In genomic region chr5:74017786-74018211, GRCh38 we compare ENCODE assay signal across 1 cellular context.
TF ChIP-seq lines count a peak whose summit lies in the region.

No MANE protein-coding gene starts in this region.

TF ChIP-seq in WTC11, 78 proteins besides CTCF, POLR2A, EP300 and RAD21 (continued from another document):
- TF ChIP-seq ATF6 (CRISPR knock-in tag; IDR thresholded peaks at IDR 0.05) (no peak), IRF2 (CRISPR knock-in tag; IDR thresholded peaks at IDR 0.05; ENCODE audit: borderline replicate concordance, low read depth) (no peak), NFATC4 (CRISPR knock-in tag; IDR thresholded peaks at IDR 0.05) (no peak), ZNF423 (CRISPR knock-in tag; IDR thresholded peaks at IDR 0.05) (no peak), TEAD4 (CRISPR knock-in tag; IDR thresholded peaks at IDR 0.05) (no peak), ZBTB43 (CRISPR knock-in tag; IDR thresholded peaks at IDR 0.05) (no peak)
- TF ChIP-seq, protein P1, sequence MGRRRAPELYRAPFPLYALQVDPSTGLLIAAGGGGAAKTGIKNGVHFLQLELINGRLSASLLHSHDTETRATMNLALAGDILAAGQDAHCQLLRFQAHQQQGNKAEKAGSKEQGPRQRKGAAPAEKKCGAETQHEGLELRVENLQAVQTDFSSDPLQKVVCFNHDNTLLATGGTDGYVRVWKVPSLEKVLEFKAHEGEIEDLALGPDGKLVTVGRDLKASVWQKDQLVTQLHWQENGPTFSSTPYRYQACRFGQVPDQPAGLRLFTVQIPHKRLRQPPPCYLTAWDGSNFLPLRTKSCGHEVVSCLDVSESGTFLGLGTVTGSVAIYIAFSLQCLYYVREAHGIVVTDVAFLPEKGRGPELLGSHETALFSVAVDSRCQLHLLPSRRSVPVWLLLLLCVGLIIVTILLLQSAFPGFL (CRISPR knock-in tag; IDR thresholded peaks at IDR 0.05; ENCODE audit: borderline replicate concordance) = no peak
- TF ChIP-seq, protein P2, sequence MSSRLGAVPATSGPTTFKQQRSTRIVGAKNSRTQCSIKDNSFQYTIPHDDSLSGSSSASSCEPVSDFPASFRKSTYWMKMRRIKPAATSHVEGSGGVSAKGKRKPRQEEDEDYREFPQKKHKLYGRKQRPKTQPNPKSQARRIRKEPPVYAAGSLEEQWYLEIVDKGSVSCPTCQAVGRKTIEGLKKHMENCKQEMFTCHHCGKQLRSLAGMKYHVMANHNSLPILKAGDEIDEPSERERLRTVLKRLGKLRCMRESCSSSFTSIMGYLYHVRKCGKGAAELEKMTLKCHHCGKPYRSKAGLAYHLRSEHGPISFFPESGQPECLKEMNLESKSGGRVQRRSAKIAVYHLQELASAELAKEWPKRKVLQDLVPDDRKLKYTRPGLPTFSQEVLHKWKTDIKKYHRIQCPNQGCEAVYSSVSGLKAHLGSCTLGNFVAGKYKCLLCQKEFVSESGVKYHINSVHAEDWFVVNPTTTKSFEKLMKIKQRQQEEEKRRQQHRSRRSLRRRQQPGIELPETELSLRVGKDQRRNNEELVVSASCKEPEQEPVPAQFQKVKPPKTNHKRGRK (CRISPR knock-in tag; IDR thresholded peaks at IDR 0.05; ENCODE audit: borderline replicate concordance) = no peak
- TF ChIP-seq, protein P3, sequence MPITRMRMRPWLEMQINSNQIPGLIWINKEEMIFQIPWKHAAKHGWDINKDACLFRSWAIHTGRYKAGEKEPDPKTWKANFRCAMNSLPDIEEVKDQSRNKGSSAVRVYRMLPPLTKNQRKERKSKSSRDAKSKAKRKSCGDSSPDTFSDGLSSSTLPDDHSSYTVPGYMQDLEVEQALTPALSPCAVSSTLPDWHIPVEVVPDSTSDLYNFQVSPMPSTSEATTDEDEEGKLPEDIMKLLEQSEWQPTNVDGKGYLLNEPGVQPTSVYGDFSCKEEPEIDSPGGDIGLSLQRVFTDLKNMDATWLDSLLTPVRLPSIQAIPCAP (CRISPR knock-in tag; IDR thresholded peaks at IDR 0.05) = no peak
